Comparison of ENCODE assay signal across 8 cellular contexts in the genomic region with DNA sequence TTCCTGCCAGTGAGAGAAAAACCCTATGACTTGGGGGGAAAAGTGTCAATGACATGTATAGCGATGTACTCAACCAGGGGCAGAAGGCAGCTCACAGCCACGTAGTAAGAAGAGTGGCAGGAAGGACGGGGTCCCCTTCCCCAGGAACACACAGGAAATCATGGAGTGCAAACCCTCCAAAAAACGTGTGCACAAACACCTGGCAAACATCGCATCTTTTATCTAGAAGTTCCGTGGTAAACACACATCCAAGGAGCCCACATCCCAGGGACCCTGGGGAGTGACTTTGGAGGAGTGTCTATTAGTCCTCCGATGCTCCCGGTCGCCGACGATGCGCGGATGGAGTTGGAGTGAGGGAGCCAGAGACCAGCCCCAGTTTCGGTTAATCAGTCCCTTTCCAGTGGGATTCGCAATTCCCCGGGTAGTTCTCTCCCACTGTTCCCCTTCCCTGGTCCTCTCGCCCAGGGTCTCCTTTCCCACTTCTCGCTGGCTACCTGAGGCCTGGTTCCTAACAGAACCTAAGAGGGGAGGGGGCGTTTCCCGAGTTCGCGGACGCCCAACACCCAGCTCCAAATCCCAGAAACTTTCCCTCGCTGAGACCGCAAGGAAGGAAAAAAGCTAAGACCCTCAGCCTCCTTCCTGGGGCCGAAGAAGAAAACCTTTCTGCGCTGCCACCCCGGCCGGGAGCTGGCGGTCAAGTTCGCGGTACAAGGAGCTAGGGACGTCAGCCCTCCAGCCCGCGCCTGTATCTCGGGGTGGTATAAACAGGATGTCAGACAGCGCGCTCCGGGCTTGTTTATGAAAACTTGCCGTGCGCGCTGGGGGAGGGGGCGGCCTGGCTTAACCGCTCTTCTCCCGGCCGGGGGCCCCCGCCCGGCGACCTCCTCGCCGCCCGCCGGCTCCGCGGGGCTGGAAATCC. TPM values are rescaled to one million over a fixed set of nuclear protein-coding genes. Genes with fewer than 3 reads are reported as not detected.
DNase-seq lines count a peak whose midpoint lies in the region; ATAC-seq and TF ChIP-seq lines count a peak whose summit lies in the region.

No MANE protein-coding gene starts in this region.

- CTCF ChIA-PET in Calu3 (lab: Charles Lee), result interaction anchor here (1.1 to 1.4 kb wide), 2 partner anchors 32 to 48 kb away, joined by 3 read pairs; no protein-coding TSS in a partner anchor

- in situ Hi-C loops in astrocyte of the cerebellum (cut with HindIII; ENCODE audit: low sequenced_read_pairs), result no loop called here

- H3K9ac ChIP-seq in HUES48 (ENCODE audit: low read depth, low read length), result peak overlapping the region; percentile 65; the same call in 1 of the 2 replicates
- H3K9ac ChIP-seq in skeletal muscle satellite cell (ENCODE audit: low read depth, low read length), result peak overlapping the region; percentile 93

- H3K27me3 ChIP-seq in HUES48 (ENCODE audit: control insufficient read depth, insufficient read depth, low read length) (peaks cover 33% of the 10 kb centered on the region), iPS DF 6.9 (ENCODE audit: control insufficient read depth, insufficient read depth, low read length) (no peaks in the 10 kb centered on the region), skeletal muscle satellite cell (ENCODE audit: control insufficient read depth, insufficient read depth, low read length) (no peaks in the 10 kb centered on the region)

- H3K9me3 ChIP-seq in HUES48 (ENCODE audit: control insufficient read depth, insufficient read depth, low read length) (no peaks in the 10 kb centered on the region), iPS DF 6.9 (ENCODE audit: control insufficient read depth, insufficient read depth, low read length) (no peaks in the 10 kb centered on the region), skeletal muscle satellite cell (replicated peaks; ENCODE audit: low read length) (no peaks in the 10 kb centered on the region)

- no TSS peak for BruUV-seq in Calu3 (replicated peaks; lab: Mats Ljungman, UMichigan)

- H3K36me3 Mint-ChIP-seq in Calu3 (ENCODE audit: insufficient read depth, unreplicated experiment), result peaks cover 27% of the 10 kb centered on the region

- no CpG with 5 or more reads among the region's 55 CpGs for WGBS in iPS DF 6.9 (ENCODE audit: insufficient coverage, insufficient read length)

- H3K27ac Mint-ChIP-seq in Calu3 (ENCODE audit: unreplicated experiment), result peak overlapping the region; percentile 33

- intact Hi-C loops in Calu3 (cut with micrococcal nuclease; ENCODE audit: unreplicated experiment), result loop anchor here (5.0 kb wide), 1 partner anchor 103 kb away; no protein-coding TSS in a partner anchor

- no peak for TF ChIP-seq CTCF in Calu3 (IDR thresholded peaks at IDR 0.05; ENCODE audit: unreplicated experiment)
- TF ChIP-seq CTCF in astrocyte of the cerebellum (IDR thresholded peaks at IDR 0.05; ENCODE audit: low read depth, low read length, missing control alignments), result no peak

- H3K36me3 ChIP-seq in HUES48 (ENCODE audit: control insufficient read depth, insufficient read depth, low read length), result no peaks in the 10 kb centered on the region
- H3K36me3 ChIP-seq in iPS DF 6.9 (ENCODE audit: control insufficient read depth, insufficient read depth, low read length), result no peaks in the 10 kb centered on the region
- no peaks in the 10 kb centered on the region for H3K36me3 ChIP-seq in skeletal muscle satellite cell (ENCODE audit: insufficient read depth, low read length)

- H3K27ac ChIP-seq in HUES48 (ENCODE audit: low read depth, low read length), result peak overlapping the region; percentile 85
- no peak overlapping the region for H3K27ac ChIP-seq in iPS DF 6.9 (ENCODE audit: low read length)

- ATAC-seq in GM21390 (IDR thresholded peaks at IDR 0.05; ENCODE audit: unreplicated experiment), result peak; percentile 50

- DNase-seq in Calu3 (peak; percentile 48), T1000 (lab: John Stamatoyannopoulos, UW) (peak; percentile 48), astrocyte of the cerebellum (ENCODE audit: low read depth) (no peak), iPS DF 6.9 (ENCODE audit: low read depth, low spot score) (no peak), SIG-M5 (lab: John Stamatoyannopoulos, UW) (no peak)

- H3K4me1 ChIP-seq in HUES48 (ENCODE audit: control insufficient read depth, insufficient read depth, low read length) (peaks cover 14% of the 10 kb centered on the region), iPS DF 6.9 (ENCODE audit: control insufficient read depth, insufficient read depth, low read length) (peaks cover 1% of the 10 kb centered on the region; the same call in 1 of the 2 replicates), skeletal muscle satellite cell (ENCODE audit: control insufficient read depth, insufficient read depth, low read length) (peaks cover 9% of the 10 kb centered on the region)

- peak overlapping the region; percentile 86 for H3K4me2 ChIP-seq in skeletal muscle satellite cell (ENCODE audit: low read length)

- peak overlapping the region; percentile 84 for H3K4me3 ChIP-seq in HUES48 (ENCODE audit: low read depth, low read length)
- H3K4me3 ChIP-seq in astrocyte of the cerebellum (ENCODE audit: low read depth, low read length), result peak overlapping the region; percentile 94
- H3K4me3 ChIP-seq in iPS DF 6.9 (ENCODE audit: low read length), result peak overlapping the region; percentile 70
- H3K4me3 ChIP-seq in skeletal muscle satellite cell (ENCODE audit: low read length), result peak overlapping the region; percentile 95

- H3K9me3 Mint-ChIP-seq in Calu3 (ENCODE audit: low read depth, unreplicated experiment), result no peaks in the 10 kb centered on the region

- H3K27me3 Mint-ChIP-seq in Calu3 (ENCODE audit: unreplicated experiment), result no peaks in the 10 kb centered on the region

- peaks cover 58% of the 10 kb centered on the region for H3K4me1 Mint-ChIP-seq in Calu3 (ENCODE audit: low read depth, unreplicated experiment)

- peak overlapping the region; percentile 83 for H3K4me3 Mint-ChIP-seq in Calu3 (ENCODE audit: low read depth, unreplicated experiment)

RNA-seq across cellular contexts. Expression of a gene that starts 0.9 kb away (rescaled TPM):
- total RNA-seq in Calu3 (2022), result 107 and 130 TPM in 2 replicates
- 157 and 221 TPM in 2 replicates for total RNA-seq in skeletal muscle satellite cell (2012; rRNA removed)

Comparison
In these comparisons a context has a peak if more than half of its experiments do, and no peak if none do; other contexts are left out.
1. DNase-seq: peak in Calu3 (single experiment) and T1000 (single experiment); none in astrocyte of the cerebellum (single experiment), iPS DF 6.9 (single experiment) and SIG-M5 (single experiment).
2. Peak in every context shown above with its lines, with median percentiles within 50 percentile points of each other: H3K4me3 ChIP-seq.